11 cellular contexts compared by ENCODE assay signal in genomic region chr14:104600141-104600643, GRCh38.
A peak's percentile ranks its signal among the peaks of the same experiment; 100 is the strongest.
DNase-seq lines count a peak whose midpoint lies in the region; ATAC-seq and TF ChIP-seq lines count a peak whose summit lies in the region.
"Had no signal": no experiment of that assay in that cellular context is flagged by ENCODE, and none has a peak within 500 bp of the region (broad histone marks: within the 10 kb centered on the region; RNA-seq: fewer than 3 reads in every experiment).

No MANE protein-coding gene starts in this region.

- no peak overlapping the region for H3K27ac Mint-ChIP-seq in nephron progenitor cell
- H3K27ac Mint-ChIP-seq: activated naive CD8-positive, alpha-beta T cell treated with anti-CD3 and anti-CD28 coated beads, Interleukin-2, amount 50 U/mL, for 24 hours; CD14-positive monocyte had no signal

- ATAC-seq in GM18498 (IDR thresholded peaks at IDR 0.05; ENCODE audit: unreplicated experiment) (no peak), GM21723 (IDR thresholded peaks at IDR 0.05; ENCODE audit: unreplicated experiment) (no peak), GM21360 (IDR thresholded peaks at IDR 0.05; ENCODE audit: unreplicated experiment) (no peak)
- ATAC-seq: activated naive CD8-positive, alpha-beta T cell treated with anti-CD3 and anti-CD28 coated beads, Interleukin-2, amount 50 U/mL, for 24 hours had no signal

- peaks cover 16% of the 10 kb centered on the region for H3K4me1 Mint-ChIP-seq in nephron progenitor cell

- no peaks in the 10 kb centered on the region for H3K9me3 Mint-ChIP-seq in nephron progenitor cell
- H3K9me3 Mint-ChIP-seq: activated naive CD8-positive, alpha-beta T cell treated with anti-CD3 and anti-CD28 coated beads, Interleukin-2, amount 50 U/mL, for 24 hours had no signal

- H3K27me3 Mint-ChIP-seq in nephron progenitor cell (ENCODE audit: low read depth, poor library complexity) = peaks cover 53% of the 10 kb centered on the region

- H3K36me3 Mint-ChIP-seq in nephron progenitor cell (ENCODE audit: low read depth) = no peaks in the 10 kb centered on the region
- H3K36me3 Mint-ChIP-seq: CD14-positive monocyte had no signal

- DNase-seq in 8988T (peak; percentile 70), EH (ENCODE audit: low read depth) (peak; percentile 33), NCI-H446 treated with DMSO at 0.1 percent for 48 hours (lab: John Stamatoyannopoulos, UW) (peak; percentile 95), globus pallidus (ENCODE audit: low spot score) (peak; percentile 49), nephron progenitor cell (no peak)
- DNase-seq: activated naive CD8-positive, alpha-beta T cell treated with anti-CD3 and anti-CD28 coated beads, Interleukin-2, amount 50 U/mL, for 24 hours; NCI-H1105 had no signal

- H3K4me3 Mint-ChIP-seq in nephron progenitor cell = no peak overlapping the region
- H3K4me3 Mint-ChIP-seq: activated naive CD8-positive, alpha-beta T cell treated with anti-CD3 and anti-CD28 coated beads, Interleukin-2, amount 50 U/mL, for 24 hours; CD14-positive monocyte had no signal

- TF ChIP-seq CTCF in nephron progenitor cell (IDR thresholded peaks at IDR 0.05) = no peak
